ENCODE assay signal across 21 cellular contexts in genomic region chr17:68612923-68613292, GRCh38. TPM values are rescaled to one million over a fixed set of nuclear protein-coding genes. Genes with fewer than 3 reads are reported as not detected.
DNase-seq lines count a peak whose midpoint lies in the region; ATAC-seq, FAIRE-seq and TF ChIP-seq lines count a peak whose summit lies in the region.
"Had no signal": no experiment of that assay in that cellular context is flagged by ENCODE, and none has a peak within 500 bp of the region (broad histone marks: within the 10 kb centered on the region; RNA-seq: fewer than 3 reads in every experiment).

No MANE protein-coding gene starts in this region.

- no peaks in the 10 kb centered on the region for H3K9me2 ChIP-seq in PC-3 (replicated peaks; ENCODE audit: low read length)

- ATAC-seq in PC-3 (no peak), left lung (peak; percentile 57), HG02759 (IDR thresholded peaks at IDR 0.05; ENCODE audit: unreplicated experiment) (no peak)

- TF ChIP-seq CTCF in PC-3 (conservative IDR thresholded peaks at IDR 0.05; ENCODE audit: low read depth, low read length) (no peak), left lung (IDR thresholded peaks at IDR 0.05) (no peak)

- H2AK5ac ChIP-seq in mesendoderm (ENCODE audit: low read length), result no peak overlapping the region

- FAIRE-seq in HTR-8/SVneo (lab: Jason Lieb, UNC), result peak; percentile 4
- FAIRE-seq: A204.1 had no signal

- intact Hi-C loops in PC-3 (cut with micrococcal nuclease), result no loop called here
- intact Hi-C loops in left lung (cut with DNase I), result no loop called here

- CTCF ChIA-PET in PC-3 (lab: Charles Lee), result interaction anchor here (1.5 kb wide), 1 partner anchor 79 kb away, joined by 5 read pairs; no protein-coding TSS in a partner anchor

- no peak overlapping the region for H3K4ac ChIP-seq in mesendoderm (ENCODE audit: low read depth, low read length)

- H2BK15ac ChIP-seq in mesendoderm (replicated peaks; ENCODE audit: low read depth), result no peak overlapping the region

- H2AFZ ChIP-seq in PC-3 (ENCODE audit: low read length), result no peak overlapping the region

- no peak overlapping the region for H3K18ac ChIP-seq in mesendoderm (ENCODE audit: low read length)

- DNase-seq in HTR-8/SVneo (ENCODE audit: insufficient read length, low spot score) (no peak), PC-3 (peak; percentile 35), left lung (no peak), mesendoderm (no peak), NCI-H1417 treated with DMSO at 0.1 percent for 48 hours (lab: John Stamatoyannopoulos, UW) (no peak), cortex of kidney (lab: John Stamatoyannopoulos, UW) (no peak)
- no peak for DNase-seq in T-helper 2 cell treated with Interferon-gamma antibody and Interleukin-4, amounts not matched to agents 5 μg/mL and 100 μg/mL, for 36 hours (ENCODE audit: low spot score)
- DNase-seq: ACHN; BE2C; C1 segment of cervical spinal cord; CD4-positive, CD25-positive, alpha-beta regulatory T cell; CD8-positive, alpha-beta memory T cell; COR-L47; DMS 273 treated with DMSO at 0.1 percent for 48 hours; DMS79; GF-D8; GOT3; H7; HFFc6 had no signal

- no peak overlapping the region for H3K23ac ChIP-seq in mesendoderm (ENCODE audit: low read length)

- H3K27me3 ChIP-seq in PC-3 (ENCODE audit: low read length) (no peaks in the 10 kb centered on the region), left lung (no peaks in the 10 kb centered on the region), mesendoderm (ENCODE audit: insufficient read depth, low read length, poor library complexity) (no peaks in the 10 kb centered on the region)
- H3K27me3 ChIP-seq: BE2C had no signal

- no peaks in the 10 kb centered on the region for H3K36me3 Mint-ChIP-seq in T-helper 2 cell treated with Interferon-gamma antibody and Interleukin-4, amounts not matched to agents 5 μg/mL and 100 μg/mL, for 36 hours (ENCODE audit: low read depth)
- H3K36me3 Mint-ChIP-seq: CD4-positive, CD25-positive, alpha-beta regulatory T cell had no signal

- peaks cover 10% of the 10 kb centered on the region for H3K27me3 Mint-ChIP-seq in T-helper 2 cell treated with Interferon-gamma antibody and Interleukin-4, amounts not matched to agents 5 μg/mL and 100 μg/mL, for 36 hours (ENCODE audit: low read depth)

- H3K4me3 ChIP-seq in PC-3 (ENCODE audit: low read length), result no peak overlapping the region
- no peak overlapping the region for H3K4me3 ChIP-seq in left lung
- no peak overlapping the region for H3K4me3 ChIP-seq in mesendoderm (ENCODE audit: low read length)

- H4K20me1 ChIP-seq in PC-3 (ENCODE audit: low read length), result no peaks in the 10 kb centered on the region

- POLR2A ChIA-PET in PC-3 (lab: Charles Lee; ENCODE audit: unreplicated experiment), result no interaction called here

- no peaks in the 10 kb centered on the region for H3K4me1 Mint-ChIP-seq in T-helper 2 cell treated with Interferon-gamma antibody and Interleukin-4, amounts not matched to agents 5 μg/mL and 100 μg/mL, for 36 hours (ENCODE audit: low read depth)
- H3K4me1 Mint-ChIP-seq: CD4-positive, CD25-positive, alpha-beta regulatory T cell; CD8-positive, alpha-beta memory T cell had no signal

- H3K56ac ChIP-seq in mesendoderm (ENCODE audit: low read length), result no peak overlapping the region

- peak overlapping the region; percentile 3; the same call in 1 of the 2 replicates for H3K27ac ChIP-seq in PC-3 (ENCODE audit: low read length)
- no peak overlapping the region for H3K27ac ChIP-seq in left lung
- H3K27ac ChIP-seq in mesendoderm (ENCODE audit: low read depth, low read length), result no peak overlapping the region

- H4K5ac ChIP-seq in mesendoderm (ENCODE audit: low read length), result no peak overlapping the region

- H2BK120ac ChIP-seq in mesendoderm (ENCODE audit: low read depth, low read length), result peak overlapping the region; percentile 78

- H3K36me3 ChIP-seq in PC-3 (ENCODE audit: low read depth, low read length), result no peaks in the 10 kb centered on the region
- no peaks in the 10 kb centered on the region for H3K36me3 ChIP-seq in left lung
- no peaks in the 10 kb centered on the region for H3K36me3 ChIP-seq in mesendoderm (ENCODE audit: control insufficient read depth, insufficient read depth, low read length)
- H3K36me3 ChIP-seq: BE2C had no signal

- no peaks in the 10 kb centered on the region for H3K79me2 ChIP-seq in PC-3 (ENCODE audit: low read length)
- no peaks in the 10 kb centered on the region for H3K79me2 ChIP-seq in mesendoderm (ENCODE audit: control insufficient read depth, insufficient read depth, low read length)

- H3K4me2 ChIP-seq in PC-3 (ENCODE audit: low read length) (no peak overlapping the region), mesendoderm (ENCODE audit: low read length) (no peak overlapping the region)

- H3K9me3 Mint-ChIP-seq in T-helper 2 cell treated with Interferon-gamma antibody and Interleukin-4, amounts not matched to agents 5 μg/mL and 100 μg/mL, for 36 hours, result peaks cover 27% of the 10 kb centered on the region

- no TSS peak for BruUV-seq in PC-3 (replicated peaks; lab: Mats Ljungman, UMichigan)

- H4K8ac ChIP-seq in mesendoderm (ENCODE audit: low read depth, low read length), result no peak overlapping the region

- H3K4me3 Mint-ChIP-seq in T-helper 2 cell treated with Interferon-gamma antibody and Interleukin-4, amounts not matched to agents 5 μg/mL and 100 μg/mL, for 36 hours, result no peak overlapping the region
- H3K4me3 Mint-ChIP-seq: CD8-positive, alpha-beta memory T cell; HFFc6 had no signal

- no peaks in the 10 kb centered on the region for H3F3A ChIP-seq in PC-3 (ENCODE audit: low read length, unreplicated experiment)

- H2BK5ac ChIP-seq in mesendoderm (ENCODE audit: low read length), result no peak overlapping the region

- H3K4me1 ChIP-seq in PC-3 (ENCODE audit: insufficient read depth, low read length) (peaks cover 26% of the 10 kb centered on the region), left lung (peaks cover 0 to 17% of the 10 kb centered on the region in 2 donors), mesendoderm (ENCODE audit: control insufficient read depth, low read depth, low read length) (no peaks in the 10 kb centered on the region)
- H3K4me1 ChIP-seq: BE2C had no signal

- H3K9ac ChIP-seq in PC-3 (ENCODE audit: low read length) (no peak overlapping the region), mesendoderm (ENCODE audit: low read length) (no peak overlapping the region)

- no peak overlapping the region for H3K27ac Mint-ChIP-seq in T-helper 2 cell treated with Interferon-gamma antibody and Interleukin-4, amounts not matched to agents 5 μg/mL and 100 μg/mL, for 36 hours
- H3K27ac Mint-ChIP-seq: CD4-positive, CD25-positive, alpha-beta regulatory T cell; CD8-positive, alpha-beta memory T cell; HFFc6 had no signal

- H3K9me3 ChIP-seq in PC-3 (ENCODE audit: low read length), result peaks cover 12% of the 10 kb centered on the region
- H3K9me3 ChIP-seq in left lung, result peaks cover 0 to 30% of the 10 kb centered on the region in 2 donors
- H3K9me3 ChIP-seq: BE2C had no signal

- H3K79me1 ChIP-seq in mesendoderm (ENCODE audit: low read length), result no peaks in the 10 kb centered on the region

RNA-seq across cellular contexts. Expression of gene FAM20A, which starts 11.7 kb away (rescaled TPM):
- total RNA-seq in PC-3 (2014; rRNA removed), result 0.11 and 0.17 TPM in 2 replicates
- 10 to 100 TPM; 46.8 to 85.9 TPM for total RNA-seq in left lung
- polyA plus RNA-seq in mesendoderm (2013, experiment 1 of 2), result 11.4 TPM
- 11.3 TPM for polyA plus RNA-seq in mesendoderm (2013, experiment 2 of 2)
- total RNA-seq: CD4-positive, CD25-positive, alpha-beta regulatory T cell; CD8-positive, alpha-beta memory T cell; HFFc6 had no signal

Comparison
In these comparisons a context has a peak if more than half of its experiments do, and no peak if none do; other contexts are left out.
1. RNA of gene FAM20A, which starts 11.7 kb away (total RNA-seq): 46.8 to 85.9 TPM in left lung; 0.11 to 0.17 TPM in PC-3; every median in the first group is over 10 times any median in the second.